10 cellular contexts compared by ENCODE assay signal in genomic region chr1:171715813-171716251, GRCh38. TPM values are rescaled to one million over a fixed set of nuclear protein-coding genes. Genes with fewer than 3 reads are reported as not detected.
DNase-seq lines count a peak whose midpoint lies in the region; ATAC-seq, FAIRE-seq and TF ChIP-seq lines count a peak whose summit lies in the region.
"Had no signal": no experiment of that assay in that cellular context is flagged by ENCODE, and none has a peak within 500 bp of the region (broad histone marks: within the 10 kb centered on the region; RNA-seq: fewer than 3 reads in every experiment).

No MANE protein-coding gene starts in this region.

- ATAC-seq in GM23338 (no peak), GM18505 (IDR thresholded peaks at IDR 0.05; ENCODE audit: unreplicated experiment) (no peak)

- H2AFZ ChIP-seq in GM23338: no peak overlapping the region

- peak; percentile 81 for FAIRE-seq in A204.1 (lab: Jason Lieb, UNC)

- TF ChIP-seq CTCF in GM23338 (conservative IDR thresholded peaks at IDR 0.05; ENCODE audit: low read depth in 2 of 2) (peak in 1 of 2 experiments; percentile 56; a peak in 3 of 4 replicates), WI38 (IDR thresholded peaks at IDR 0.05; ENCODE audit: low read depth, low read length) (peak; percentile 27; the same call in 1 of the 2 replicates)

- DNase-seq in GM23338 (ENCODE audit: low spot score) (peak; percentile 41), iris pigment epithelial cell (ENCODE audit: low read depth) (peak; percentile 17), NCI-H1092 (lab: John Stamatoyannopoulos, UW) (no peak), NCI-H1048 (lab: John Stamatoyannopoulos, UW) (no peak)
- DNase-seq in CD4-positive, alpha-beta memory T cell: no peak
- DNase-seq: KG1 had no signal

- H3K4me3 ChIP-seq in GM23338 (no peak overlapping the region), WI38 (ENCODE audit: low read depth, low read length) (no peak overlapping the region)
- no peak overlapping the region for H3K4me3 ChIP-seq in CD4-positive, alpha-beta memory T cell (ENCODE audit: low read length in 2 of 2)

- no peaks in the 10 kb centered on the region for H3K9me3 ChIP-seq in CD4-positive, alpha-beta memory T cell (ENCODE audit: control insufficient read depth in 1 of 2, low read length in 2 of 2)

- intact Hi-C loops in CD4-positive, alpha-beta memory T cell (cut with micrococcal nuclease): no loop called here

- no peaks in the 10 kb centered on the region for H3K9me3 Mint-ChIP-seq in GM23338
- H3K9me3 Mint-ChIP-seq in CD4-positive, alpha-beta memory T cell: no peaks in the 10 kb centered on the region
- H3K9me3 Mint-ChIP-seq: central memory CD8-positive, alpha-beta T cell had no signal

- H3K27me3 ChIP-seq in GM23338 (ENCODE audit: insufficient read depth): no peaks in the 10 kb centered on the region
- H3K27me3 ChIP-seq in CD4-positive, alpha-beta memory T cell (ENCODE audit: insufficient read depth, low read length): no peaks in the 10 kb centered on the region

- H3K4me1 Mint-ChIP-seq in GM23338: no peaks in the 10 kb centered on the region
- H3K4me1 Mint-ChIP-seq in CD4-positive, alpha-beta memory T cell: peaks cover 9 to 23% (median 15%) of the 10 kb centered on the region in 4 donors

- H3K4me1 ChIP-seq in GM23338 (ENCODE audit: insufficient read depth): no peaks in the 10 kb centered on the region
- no peaks in the 10 kb centered on the region for H3K4me1 ChIP-seq in CD4-positive, alpha-beta memory T cell (ENCODE audit: insufficient read depth, low read length)

- no peaks in the 10 kb centered on the region for H3F3A ChIP-seq in GM23338 (replicated peaks; ENCODE audit: low read depth)

- CTCF ChIA-PET in CD4-positive, alpha-beta memory T cell (lab: Charles Lee; ENCODE audit: partially characterized antibody): interaction anchor here (0.8 to 1.3 kb wide), 5 partner anchors 10 to 231 kb away, joined by 3 to 4 read pairs (median 3); no protein-coding TSS in a partner anchor

- H3K36me3 ChIP-seq in GM23338 (ENCODE audit: insufficient read depth): no peaks in the 10 kb centered on the region
- peaks cover 17% of the 10 kb centered on the region for H3K36me3 ChIP-seq in CD4-positive, alpha-beta memory T cell (ENCODE audit: insufficient read depth, low read length)

- no peaks in the 10 kb centered on the region for H3K27me3 Mint-ChIP-seq in GM23338 (ENCODE audit: insufficient read depth, low read depth, poor library complexity)
- H3K27me3 Mint-ChIP-seq in CD4-positive, alpha-beta memory T cell: no peaks in the 10 kb centered on the region
- H3K27me3 Mint-ChIP-seq: central memory CD8-positive, alpha-beta T cell had no signal

- H3K79me2 ChIP-seq in GM23338 (replicated peaks; ENCODE audit: insufficient read depth): no peaks in the 10 kb centered on the region

- H3K4me3 Mint-ChIP-seq in GM23338: no peak overlapping the region
- H3K4me3 Mint-ChIP-seq in CD4-positive, alpha-beta memory T cell: no peak overlapping the region
- H3K4me3 Mint-ChIP-seq: central memory CD8-positive, alpha-beta T cell had no signal

- POLR2A ChIA-PET in CD4-positive, alpha-beta memory T cell (lab: Charles Lee; ENCODE audit: partially characterized antibody): interaction anchor here (0.6 kb wide), 1 partner anchor 26 kb away, joined by 3 read pairs; the partner anchor contains the start of gene VAMP4

- no peak overlapping the region for H3K27ac ChIP-seq in GM23338 (ENCODE audit: low read depth)
- no peak overlapping the region for H3K27ac ChIP-seq in CD4-positive, alpha-beta memory T cell (ENCODE audit: low read depth, low read length)

- no peaks in the 10 kb centered on the region for H4K20me1 ChIP-seq in GM23338 (replicated peaks; ENCODE audit: insufficient read depth)

- peak overlapping the region; percentile 77 for H3K27ac Mint-ChIP-seq in GM23338
- H3K27ac Mint-ChIP-seq in CD4-positive, alpha-beta memory T cell: peak overlapping the region in 1 of 7 donors; percentile 70

- TF ChIP-seq POLR2A in GM18505 (IDR thresholded peaks at IDR 0.05; ENCODE audit: borderline replicate concordance, extremely low read depth, insufficient read depth, insufficient read length): no peak

- H3K36me3 Mint-ChIP-seq in GM23338 (ENCODE audit: low read depth): no peaks in the 10 kb centered on the region
- H3K36me3 Mint-ChIP-seq in CD4-positive, alpha-beta memory T cell: peaks cover 41 to 59% of the 10 kb centered on the region in 2 donors

- no peaks in the 10 kb centered on the region for H3K9me2 ChIP-seq in GM23338 (ENCODE audit: insufficient read depth)

- no peak overlapping the region for H3K4me2 ChIP-seq in GM23338

TF ChIP-seq in GM23338, 12 proteins besides CTCF, POLR2A, EP300 and RAD21 (continues in another document):
- TF ChIP-seq, protein P1, sequence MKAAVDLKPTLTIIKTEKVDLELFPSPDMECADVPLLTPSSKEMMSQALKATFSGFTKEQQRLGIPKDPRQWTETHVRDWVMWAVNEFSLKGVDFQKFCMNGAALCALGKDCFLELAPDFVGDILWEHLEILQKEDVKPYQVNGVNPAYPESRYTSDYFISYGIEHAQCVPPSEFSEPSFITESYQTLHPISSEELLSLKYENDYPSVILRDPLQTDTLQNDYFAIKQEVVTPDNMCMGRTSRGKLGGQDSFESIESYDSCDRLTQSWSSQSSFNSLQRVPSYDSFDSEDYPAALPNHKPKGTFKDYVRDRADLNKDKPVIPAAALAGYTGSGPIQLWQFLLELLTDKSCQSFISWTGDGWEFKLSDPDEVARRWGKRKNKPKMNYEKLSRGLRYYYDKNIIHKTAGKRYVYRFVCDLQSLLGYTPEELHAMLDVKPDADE (IDR thresholded peaks at IDR 0.05): no peak
- TF ChIP-seq JUNB (IDR thresholded peaks at IDR 0.05; ENCODE audit: unreplicated experiment) (no peak), ZNF462 (CRISPR knock-in tag; IDR thresholded peaks at IDR 0.05) (no peak), ZNF331 (CRISPR knock-in tag; IDR thresholded peaks at IDR 0.05; ENCODE audit: low read depth) (no peak), STAT1 (IDR thresholded peaks at IDR 0.05; ENCODE audit: unreplicated experiment) (no peak), POLR2AphosphoS5 (IDR thresholded peaks at IDR 0.05; ENCODE audit: low read depth) (no peak), EZH2 (IDR thresholded peaks at IDR 0.05; ENCODE audit: low read depth, unreplicated experiment) (no peak), EZH2phosphoT487 (IDR thresholded peaks at IDR 0.05; ENCODE audit: unreplicated experiment) (no peak), ZNF114 (CRISPR knock-in tag; IDR thresholded peaks at IDR 0.05) (no peak)

RNA-seq across cellular contexts. Expression of gene VAMP4, which starts 26.0 kb away (rescaled TPM):
- total RNA-seq in GM23338 (2014; rRNA removed; shearing (Covaris generic)): 7.3 and 9.0 TPM in 2 replicates
- polyA plus RNA-seq in GM23338 (2016; fragmentation: Nextera tagmentation; extraction: Ambion mirVana): 7.4 and 7.7 TPM in 2 replicates
- 10 to 100 TPM; 29.4 to 32.0 TPM for total RNA-seq in CD4-positive, alpha-beta memory T cell
- polyA plus RNA-seq in CD4-positive, alpha-beta memory T cell: 10 to 100 TPM; 25.0 to 32.6 TPM

Comparison
In these comparisons a context has a peak if more than half of its experiments do, and no peak if none do; other contexts are left out.
1. DNase-seq: peak in GM23338 (single experiment) and iris pigment epithelial cell (single experiment); none in CD4-positive, alpha-beta memory T cell (0 of 5), NCI-H1092 (single experiment) and NCI-H1048 (single experiment).